Comparison of ENCODE assay signal across 8 cellular contexts in the genomic region with DNA sequence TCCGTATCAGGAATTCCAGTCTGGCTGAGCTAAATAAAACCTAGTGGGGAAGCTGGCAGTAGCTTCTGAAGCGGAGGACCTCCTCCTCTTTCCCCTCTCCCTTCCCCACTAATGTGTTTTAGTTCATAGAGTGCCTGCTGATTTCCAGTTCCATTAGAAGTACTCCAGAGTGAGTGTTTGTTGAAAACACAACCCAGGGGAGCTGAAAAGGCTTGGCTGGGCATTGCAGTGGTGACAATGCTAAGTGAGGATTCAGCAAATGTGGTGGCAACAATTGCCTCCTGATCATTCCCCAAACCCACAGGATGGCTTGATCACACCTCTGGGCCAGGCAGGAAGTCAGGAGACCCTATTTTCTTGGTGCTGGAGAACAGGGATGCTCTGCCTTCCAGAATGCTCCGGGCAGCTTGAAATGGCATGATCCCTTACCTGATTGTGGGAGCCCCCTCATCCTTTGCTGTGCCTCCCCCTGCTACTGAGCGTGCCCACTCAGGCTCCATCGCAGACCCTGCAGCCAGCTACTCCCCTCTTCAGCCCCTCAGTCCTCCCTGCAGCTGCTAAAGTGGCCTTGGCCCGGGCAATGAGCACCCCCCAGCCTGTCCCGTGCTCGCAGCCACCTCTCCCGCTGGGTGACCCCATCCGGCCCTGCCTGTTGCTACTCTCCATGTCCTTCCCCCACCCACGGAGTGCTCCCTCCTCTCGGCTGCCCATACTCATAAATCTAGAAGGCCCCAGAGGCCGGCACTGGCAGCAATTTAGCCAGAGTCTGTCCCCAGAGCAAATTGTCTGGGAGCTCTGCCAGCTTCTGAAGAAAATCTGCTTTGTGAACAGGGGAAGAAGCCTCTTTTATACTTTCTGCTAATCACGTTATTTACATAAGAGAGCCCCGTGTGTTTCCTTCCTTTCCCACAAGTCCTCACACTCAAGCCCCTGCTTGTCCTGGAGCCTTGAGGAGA.
A peak's percentile ranks its signal among the peaks of the same experiment; 100 is the strongest.
DNase-seq lines count a peak whose midpoint lies in the region; ATAC-seq, FAIRE-seq and TF ChIP-seq lines count a peak whose summit lies in the region.

No MANE protein-coding gene starts in this region.

- WGBS in thyroid gland, 2 donors = 7 to 14% methylated on average over 15 of the region's 15 CpGs

- H3K27me3 ChIP-seq in left lung = peaks cover 0 to 6% of the 10 kb centered on the region in 2 donors
- H3K27me3 ChIP-seq in thyroid gland = no peaks in the 10 kb centered on the region

- CTCF ChIA-PET in activated CD8-positive, alpha-beta T cell treated with anti-CD3 and anti-CD28 coated beads, Interleukin-2, amount 10 ng/mL, durations not matched to agents 7 days and 5 days (lab: Charles Lee) = no interaction called here

- POLR2A ChIA-PET in activated CD8-positive, alpha-beta T cell treated with anti-CD3 and anti-CD28 coated beads, Interleukin-2, amount 10 ng/mL, durations not matched to agents 7 days and 5 days (lab: Charles Lee) = no interaction called here

- no peaks in the 10 kb centered on the region for H3K36me3 ChIP-seq in left lung
- no peaks in the 10 kb centered on the region for H3K36me3 ChIP-seq in thyroid gland

- H3K27me3 Mint-ChIP-seq in brain = peaks cover 10% of the 10 kb centered on the region
- H3K27me3 Mint-ChIP-seq in activated CD8-positive, alpha-beta T cell treated with anti-CD3 and anti-CD28 coated beads, Interleukin-2, amount 10 ng/mL, durations not matched to agents 7 days and 5 days (ENCODE audit: low read depth) = peaks cover 18% of the 10 kb centered on the region

- FAIRE-seq in GM19239 (lab: Jason Lieb, UNC) = no peak

- peak in 1 of 2 donors; percentile 8 for TF ChIP-seq POLR2A in thyroid gland (IDR thresholded peaks at IDR 0.05)

- H3K27ac ChIP-seq in left lung (peak overlapping the region in 1 of 2 donors; percentile 17), thyroid gland (peak overlapping the region; percentile 88 to 90 (median 90))

- no peaks in the 10 kb centered on the region for H3K36me3 Mint-ChIP-seq in brain
- no peaks in the 10 kb centered on the region for H3K36me3 Mint-ChIP-seq in activated CD8-positive, alpha-beta T cell treated with anti-CD3 and anti-CD28 coated beads, Interleukin-2, amount 10 ng/mL, durations not matched to agents 7 days and 5 days (ENCODE audit: low read depth)

- peaks cover 40% of the 10 kb centered on the region for H3K4me1 Mint-ChIP-seq in brain
- H3K4me1 Mint-ChIP-seq in activated CD8-positive, alpha-beta T cell treated with anti-CD3 and anti-CD28 coated beads, Interleukin-2, amount 10 ng/mL, durations not matched to agents 7 days and 5 days (ENCODE audit: low read depth) = no peaks in the 10 kb centered on the region

- H3K27ac Mint-ChIP-seq in brain = peak overlapping the region; percentile 76 to 97 (median 93)
- H3K27ac Mint-ChIP-seq in activated CD8-positive, alpha-beta T cell treated with anti-CD3 and anti-CD28 coated beads, Interleukin-2, amount 10 ng/mL, durations not matched to agents 7 days and 5 days = no peak overlapping the region

- H3K9me3 ChIP-seq in left lung = no peaks in the 10 kb centered on the region
- no peaks in the 10 kb centered on the region for H3K9me3 ChIP-seq in thyroid gland

- ATAC-seq in left lung (peak; percentile 36), HG02938 (IDR thresholded peaks at IDR 0.05; ENCODE audit: unreplicated experiment) (no peak), HG02981 (IDR thresholded peaks at IDR 0.05; ENCODE audit: unreplicated experiment) (no peak)
- no peak for ATAC-seq in activated CD8-positive, alpha-beta T cell treated with anti-CD3 and anti-CD28 coated beads, Interleukin-2, amount 10 ng/mL, durations not matched to agents 7 days and 5 days

- TF ChIP-seq CTCF in brain (conservative IDR thresholded peaks at IDR 0.05) = no peak
- no peak for TF ChIP-seq CTCF in left lung (IDR thresholded peaks at IDR 0.05)
- TF ChIP-seq CTCF in thyroid gland (IDR thresholded peaks at IDR 0.05) = peak in 1 of 6 experiments; percentile 3

- H3K4me3 ChIP-seq in left lung (no peak overlapping the region), thyroid gland (replicated peaks in 1 of 3) (no peak overlapping the region)

- H3K4me1 ChIP-seq in left lung = no peaks in the 10 kb centered on the region
- peaks cover 20 to 22% of the 10 kb centered on the region in 2 donors for H3K4me1 ChIP-seq in thyroid gland

- peaks cover 2 to 10% (median 6%) of the 10 kb centered on the region in 5 experiments for H3K9me3 Mint-ChIP-seq in brain
- H3K9me3 Mint-ChIP-seq in activated CD8-positive, alpha-beta T cell treated with anti-CD3 and anti-CD28 coated beads, Interleukin-2, amount 10 ng/mL, durations not matched to agents 7 days and 5 days (ENCODE audit: insufficient read depth) = no peaks in the 10 kb centered on the region

- DNase-seq in NCI-H1105 (lab: John Stamatoyannopoulos, UW) (peak; percentile 91), left lung (peak; percentile 41 to 74), thyroid gland (peak; percentile 87 to 91), GM19239 (ENCODE audit: insufficient read length, low spot score) (no peak)
- DNase-seq in activated CD8-positive, alpha-beta T cell treated with anti-CD3 and anti-CD28 coated beads, Interleukin-2, amount 10 ng/mL, durations not matched to agents 7 days and 5 days = no peak

- intact Hi-C loops in left lung (cut with DNase I) = no loop called here
- intact Hi-C loops in thyroid gland (cut with DNase I) = no loop called here

- H3K4me3 Mint-ChIP-seq in brain = peak overlapping the region; percentile 0 to 61 (median 43)
- H3K4me3 Mint-ChIP-seq in activated CD8-positive, alpha-beta T cell treated with anti-CD3 and anti-CD28 coated beads, Interleukin-2, amount 10 ng/mL, durations not matched to agents 7 days and 5 days = no peak overlapping the region

Comparison
In these comparisons a context has a peak if more than half of its experiments do, and no peak if none do; other contexts are left out.
1. DNase-seq: peak in NCI-H1105 (single experiment), left lung (2 of 2) and thyroid gland (2 of 2); none in activated CD8-positive, alpha-beta T cell treated with anti-CD3 and anti-CD28 coated beads, Interleukin-2, amount 10 ng/mL, durations not matched to agents 7 days and 5 days (single experiment) and GM19239 (single experiment).